Comparison of ENCODE assay signal across 15 cellular contexts in the genomic region with DNA sequence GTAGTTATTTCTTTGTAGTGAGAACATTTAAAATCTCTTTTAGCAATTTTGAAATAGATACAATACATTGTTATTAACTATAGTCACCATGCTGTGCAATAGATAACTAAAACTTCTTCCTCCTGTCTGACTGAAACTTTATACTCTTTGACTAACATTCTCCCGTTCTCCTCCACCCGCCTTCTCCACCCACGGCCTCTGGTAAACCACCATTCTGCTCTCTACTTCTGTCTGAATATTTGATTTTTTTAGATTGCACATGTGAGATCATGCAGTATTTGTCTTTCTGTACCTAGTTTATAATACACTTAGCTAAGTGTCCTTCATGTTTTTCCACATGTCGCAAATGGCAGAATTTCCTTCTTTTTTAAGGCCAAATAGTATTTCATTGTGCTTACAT.
"Had no signal": no experiment of that assay in that cellular context is flagged by ENCODE, and none has a peak within 500 bp of the region (broad histone marks: within the 10 kb centered on the region; RNA-seq: fewer than 3 reads in every experiment).

No MANE protein-coding gene starts in this region.

- H3K4me1 Mint-ChIP-seq: brain had no signal

- DNase-seq: activated CD4-positive, alpha-beta T cell treated with anti-CD3 and anti-CD28 coated beads, Interleukin-2, amount 10 ng/mL, durations not matched to agents 7 days and 5 days; activated gamma-delta T cell; activated naive CD8-positive, alpha-beta T cell treated with anti-CD3 and anti-CD28 coated beads for 36 hours; dorsolateral prefrontal cortex; effector memory CD4-positive, alpha-beta T cell; left lung; lower lobe of right lung; mesendoderm; spleen; stomach; thyroid gland; upper lobe of right lung had no signal

- H3K27me3 Mint-ChIP-seq: activated CD4-positive, alpha-beta T cell treated with anti-CD3 and anti-CD28 coated beads, Interleukin-2, amount 10 ng/mL, durations not matched to agents 7 days and 5 days; activated naive CD8-positive, alpha-beta T cell treated with anti-CD3 and anti-CD28 coated beads for 36 hours; brain; natural killer cell treated with Interleukin-12 subunit alpha and Interleukin-12 subunit beta and Interleukin-15 and Interleukin-18, amount 100 ng/mL, for 72 hours had no signal

- H3K9me3 Mint-ChIP-seq: activated CD4-positive, alpha-beta T cell treated with anti-CD3 and anti-CD28 coated beads, Interleukin-2, amount 10 ng/mL, durations not matched to agents 7 days and 5 days; activated naive CD8-positive, alpha-beta T cell treated with anti-CD3 and anti-CD28 coated beads for 36 hours; natural killer cell treated with Interleukin-12 subunit alpha and Interleukin-12 subunit beta and Interleukin-15 and Interleukin-18, amount 100 ng/mL, for 72 hours; stimulated activated effector memory CD8-positive, alpha-beta T cell treated with anti-CD3 and anti-CD28 coated beads, Interleukin-12 subunit alpha, Interleukin-12 subunit beta, amount 100 ng/mL, for 72 hours had no signal

- H3K4me3 Mint-ChIP-seq: activated CD4-positive, alpha-beta T cell treated with anti-CD3 and anti-CD28 coated beads, Interleukin-2, amount 10 ng/mL, durations not matched to agents 7 days and 5 days; activated naive CD8-positive, alpha-beta T cell treated with anti-CD3 and anti-CD28 coated beads for 36 hours; brain; natural killer cell treated with Interleukin-12 subunit alpha and Interleukin-12 subunit beta and Interleukin-15 and Interleukin-18, amount 100 ng/mL, for 72 hours; stimulated activated effector memory CD8-positive, alpha-beta T cell treated with anti-CD3 and anti-CD28 coated beads, Interleukin-12 subunit alpha, Interleukin-12 subunit beta, amount 100 ng/mL, for 72 hours had no signal

- H3K27ac Mint-ChIP-seq: activated CD4-positive, alpha-beta T cell treated with anti-CD3 and anti-CD28 coated beads, Interleukin-2, amount 10 ng/mL, durations not matched to agents 7 days and 5 days; activated naive CD8-positive, alpha-beta T cell treated with anti-CD3 and anti-CD28 coated beads for 36 hours; brain; natural killer cell treated with Interleukin-12 subunit alpha and Interleukin-12 subunit beta and Interleukin-15 and Interleukin-18, amount 100 ng/mL, for 72 hours; stimulated activated effector memory CD8-positive, alpha-beta T cell treated with anti-CD3 and anti-CD28 coated beads, Interleukin-12 subunit alpha, Interleukin-12 subunit beta, amount 100 ng/mL, for 72 hours had no signal
